Comparison of ENCODE assay signal across 13 cellular contexts in genomic region chr12:113934060-113934829, GRCh38.
"Had no signal": no experiment of that assay in that cellular context is flagged by ENCODE, and none has a peak within 500 bp of the region (broad histone marks: within the 10 kb centered on the region; RNA-seq: fewer than 3 reads in every experiment).

No MANE protein-coding gene starts in this region.

- H3K9me3 ChIP-seq: ascending aorta, sigmoid colon, transverse colon had no signal

- H3K27me3 Mint-ChIP-seq: activated CD4-positive, alpha-beta T cell treated with anti-CD3 and anti-CD28 coated beads, Interleukin-2, amount 10 ng/mL, durations not matched to agents 7 days and 5 days had no signal

- H3K27ac Mint-ChIP-seq: activated CD4-positive, alpha-beta T cell treated with anti-CD3 and anti-CD28 coated beads, Interleukin-2, amount 10 ng/mL, durations not matched to agents 7 days and 5 days; activated T-helper 1 cell treated with anti-CD3 and anti-CD28 coated beads, Interleukin-12 subunit alpha, Interleukin-12 subunit beta, Interleukin-2, Interleukin-4 antibody, amounts not matched to agents 30 ng/mL and 10 ng/mL and 1 ng/mL, durations not matched to agents 14 hours and 24 hours and 36 hours; T-helper 2 cell treated with Interferon-gamma antibody and Interleukin-4, amounts not matched to agents 5 μg/mL and 100 μg/mL, for 36 hours had no signal

- H3K4me3 Mint-ChIP-seq: activated CD4-positive, alpha-beta T cell treated with anti-CD3 and anti-CD28 coated beads, Interleukin-2, amount 10 ng/mL, durations not matched to agents 7 days and 5 days; activated T-helper 1 cell treated with anti-CD3 and anti-CD28 coated beads, Interleukin-12 subunit alpha, Interleukin-12 subunit beta, Interleukin-2, Interleukin-4 antibody, amounts not matched to agents 30 ng/mL and 10 ng/mL and 1 ng/mL, durations not matched to agents 14 hours and 24 hours and 36 hours; nephron progenitor cell; T-helper 2 cell treated with Interferon-gamma antibody and Interleukin-4, amounts not matched to agents 5 μg/mL and 100 μg/mL, for 36 hours had no signal

- H3K9me3 Mint-ChIP-seq: activated CD4-positive, alpha-beta T cell treated with anti-CD3 and anti-CD28 coated beads, Interleukin-2, amount 10 ng/mL, durations not matched to agents 7 days and 5 days; activated T-helper 1 cell treated with anti-CD3 and anti-CD28 coated beads, Interleukin-12 subunit alpha, Interleukin-12 subunit beta, Interleukin-2, Interleukin-4 antibody, amounts not matched to agents 30 ng/mL and 10 ng/mL and 1 ng/mL, durations not matched to agents 14 hours and 24 hours and 36 hours; nephron progenitor cell; T-helper 2 cell treated with Interferon-gamma antibody and Interleukin-4, amounts not matched to agents 5 μg/mL and 100 μg/mL, for 36 hours had no signal

- H3K4me3 ChIP-seq: ascending aorta, sigmoid colon, transverse colon had no signal

- H3K27ac ChIP-seq: ascending aorta, foreskin keratinocyte, sigmoid colon, transverse colon had no signal

- H3K4me1 ChIP-seq: ascending aorta, foreskin keratinocyte, sigmoid colon, transverse colon had no signal

- DNase-seq: activated CD4-positive, alpha-beta T cell treated with anti-CD3 and anti-CD28 coated beads, Interleukin-2, amount 10 ng/mL, durations not matched to agents 7 days and 5 days; activated CD4-positive, CD25-positive, alpha-beta regulatory T cell; activated CD8-positive, alpha-beta memory T cell treated with anti-CD3 and anti-CD28 coated beads, Interleukin-2, amount 50 U/mL, for 48 hours; activated naive CD4-positive, alpha-beta T cell treated with Interleukin-2 at 50 U/mL for 16 hours; foreskin keratinocyte; sigmoid colon; stimulated activated CD4-positive, alpha-beta T cell treated with anti-CD3 and anti-CD28 coated beads, Interleukin-1b, Interleukin-23, amount 100 ng/mL, for 48 hours; SW 1271; transverse colon had no signal

- ATAC-seq: foreskin keratinocyte had no signal

- H3K27me3 ChIP-seq: ascending aorta, foreskin keratinocyte, sigmoid colon, transverse colon had no signal
